ENCODE assay signal across 33 cellular contexts in genomic region chr3:58203541-58203940, GRCh38. TPM values are rescaled to one million over a fixed set of nuclear protein-coding genes. Genes with fewer than 3 reads are reported as not detected.
"Had no signal": no experiment of that assay in that cellular context is flagged by ENCODE, and none has a peak within 500 bp of the region (broad histone marks: within the 10 kb centered on the region; RNA-seq: fewer than 3 reads in every experiment).

No MANE protein-coding gene starts in this region.

- ATAC-seq: effector memory CD8-positive, alpha-beta T cell; heart left ventricle; left colon; naive thymus-derived CD8-positive, alpha-beta T cell; pancreas; psoas muscle had no signal

- DNase-seq: activated CD4-positive, alpha-beta T cell treated with anti-CD3 and anti-CD28 coated beads for 48 hours; activated CD4-positive, alpha-beta T cell treated with anti-CD3 and anti-CD28 coated beads, Interleukin-2, amount 50 U/mL, for 48 hours; activated CD8-positive, alpha-beta memory T cell treated with anti-CD3 and anti-CD28 coated beads for 24 hours; activated gamma-delta T cell; activated naive CD4-positive, alpha-beta T cell treated with anti-CD3 and anti-CD28 coated beads, Interleukin-2, amount 10 ng/mL, durations not matched to agents 7 days and 5 days; activated naive CD8-positive, alpha-beta T cell treated with anti-CD3 and anti-CD28 coated beads, Interleukin-2, amount 10 ng/mL, durations not matched to agents 7 days and 5 days; activated T-cell treated with anti-CD3 and anti-CD28 coated beads, Interleukin-2, amount 50 U/mL, for 24 hours; cerebellar nuclear complex; effector memory CD8-positive, alpha-beta T cell; erythroblast; heart left ventricle; hypothalamus; immature natural killer cell; kidney; left colon; mammary epithelial cell; midbrain; naive thymus-derived CD8-positive, alpha-beta T cell; nucleus accumbens; pancreas; psoas muscle; stimulated activated CD4-positive, alpha-beta T cell treated with anti-CD3 and anti-CD28 coated beads, Interleukin-15, amount 100 ng/mL, for 24 hours; stimulated activated CD4-positive, alpha-beta T cell treated with anti-CD3 and anti-CD28 coated beads, Interleukin-2, amount 100 ng/mL, for 24 hours; stimulated activated naive CD4-positive, alpha-beta T cell treated with Interleukin-2 at 50 U/mL for 16 hours had no signal

- H3K27ac Mint-ChIP-seq: activated naive CD4-positive, alpha-beta T cell treated with anti-CD3 and anti-CD28 coated beads, Interleukin-2, amount 10 ng/mL, durations not matched to agents 7 days and 5 days; activated naive CD8-positive, alpha-beta T cell treated with anti-CD3 and anti-CD28 coated beads, Interleukin-2, amount 10 ng/mL, durations not matched to agents 7 days and 5 days; activated T-cell treated with anti-CD3 and anti-CD28 coated beads, Interleukin-2, amount 50 U/mL, for 24 hours; effector memory CD8-positive, alpha-beta T cell; naive thymus-derived CD8-positive, alpha-beta T cell had no signal

- H3K4me3 Mint-ChIP-seq: activated naive CD4-positive, alpha-beta T cell treated with anti-CD3 and anti-CD28 coated beads, Interleukin-2, amount 10 ng/mL, durations not matched to agents 7 days and 5 days; activated naive CD8-positive, alpha-beta T cell treated with anti-CD3 and anti-CD28 coated beads, Interleukin-2, amount 10 ng/mL, durations not matched to agents 7 days and 5 days; activated T-cell treated with anti-CD3 and anti-CD28 coated beads, Interleukin-2, amount 50 U/mL, for 24 hours; brain; effector memory CD8-positive, alpha-beta T cell; immature natural killer cell; neural crest cell had no signal

- H3K27me3 ChIP-seq: ascending aorta, cardiac muscle cell, heart left ventricle, pancreas, tibial nerve had no signal

- H3K4me3 ChIP-seq: ascending aorta, cardiac muscle cell, coronary artery, heart left ventricle, pancreas, psoas muscle, smooth muscle cell, tibial nerve had no signal

- H3K36me3 Mint-ChIP-seq: activated naive CD4-positive, alpha-beta T cell treated with anti-CD3 and anti-CD28 coated beads, Interleukin-2, amount 10 ng/mL, durations not matched to agents 7 days and 5 days; brain; immature natural killer cell had no signal

- H3K27ac ChIP-seq: ascending aorta, cardiac muscle cell, coronary artery, heart left ventricle, pancreas, psoas muscle, tibial nerve, VCaP had no signal

- H3K9me3 ChIP-seq: ascending aorta, pancreas, psoas muscle, tibial nerve had no signal

- H3K4me1 ChIP-seq: psoas muscle had no signal

- H3K36me3 ChIP-seq: ascending aorta, cardiac muscle cell, heart left ventricle, pancreas, tibial nerve had no signal

- H3K9me3 Mint-ChIP-seq: activated naive CD4-positive, alpha-beta T cell treated with anti-CD3 and anti-CD28 coated beads, Interleukin-2, amount 10 ng/mL, durations not matched to agents 7 days and 5 days; activated T-cell treated with anti-CD3 and anti-CD28 coated beads, Interleukin-2, amount 50 U/mL, for 24 hours; effector memory CD8-positive, alpha-beta T cell; immature natural killer cell; neural crest cell had no signal

- H3K4me2 ChIP-seq: smooth muscle cell had no signal

RNA-seq across cellular contexts. Expression of gene DNASE1L3, which starts 7.2 kb away (rescaled TPM):
- total RNA-seq: activated naive CD8-positive, alpha-beta T cell treated with anti-CD3 and anti-CD28 coated beads, Interleukin-2, amount 10 ng/mL, durations not matched to agents 7 days and 5 days; mammary epithelial cell; neural crest cell; smooth muscle cell; T-helper 1 cell treated with Interleukin-12 subunit alpha and Interleukin-12 subunit beta and Interleukin-4 antibody, amounts not matched to agents 30 ng/mL and 1 ng/mL, for 36 hours had no signal
- polyA plus RNA-seq: mammary epithelial cell; naive thymus-derived CD8-positive, alpha-beta T cell had no signal
